In genomic region chr6:105135907-105136432, GRCh38 we compare ENCODE assay signal across 8 cellular contexts. TPM values are rescaled to one million over a fixed set of nuclear protein-coding genes. Genes with fewer than 3 reads are reported as not detected.
DNase-seq lines count a peak whose midpoint lies in the region; ATAC-seq and TF ChIP-seq lines count a peak whose summit lies in the region.

No MANE protein-coding gene starts in this region.

- H3K4me3 ChIP-seq in AG09309 (ENCODE audit: control insufficient read depth, low read depth, low read length) (peak overlapping the region; percentile 74), upper lobe of left lung (peak overlapping the region; percentile 65 to 85 (median 76))

- H3K27me3 Mint-ChIP-seq in HFFc6 (ENCODE audit: insufficient read depth) (peaks cover 2% of the 10 kb centered on the region; the same call in 1 of the 2 replicates), MCF 10A (ENCODE audit: insufficient read depth, unreplicated experiment) (no peaks in the 10 kb centered on the region)

- peak overlapping the region in 3 of 4 donors; percentile 56 to 88 (median 61) for H3K27ac ChIP-seq in upper lobe of left lung

- peaks cover 0 to 10% (median 3%) of the 10 kb centered on the region in 4 donors for H3K4me1 ChIP-seq in upper lobe of left lung

- CTCF ChIA-PET in MCF 10A (lab: Yijun Ruan, JAX), result interaction anchor here (1.5 kb wide), 1 partner anchor 48 kb away, joined by 7 read pairs; no protein-coding TSS in a partner anchor

- H3K27me3 ChIP-seq in upper lobe of left lung, result peaks cover 0 to 10% (median 3%) of the 10 kb centered on the region in 4 donors

- H3K27ac Mint-ChIP-seq in HFFc6 (peak overlapping the region; percentile 52), MCF 10A (ENCODE audit: low read depth, unreplicated experiment) (no peak overlapping the region)

- H3K9me3 ChIP-seq in upper lobe of left lung, result no peaks in the 10 kb centered on the region

- no peaks in the 10 kb centered on the region for H3K36me3 ChIP-seq in upper lobe of left lung

- TF ChIP-seq EP300 in upper lobe of left lung (IDR thresholded peaks at IDR 0.05), result no peak

- H3K4me3 Mint-ChIP-seq in HFFc6, result peak overlapping the region; percentile 81
- H3K4me3 Mint-ChIP-seq in MCF 10A (ENCODE audit: unreplicated experiment), result peak overlapping the region; percentile 68

- ATAC-seq in upper lobe of left lung (ENCODE audit: low FRiP score in 2 of 2) (peak in 1 of 2 donors; percentile 25), GM21528 (IDR thresholded peaks at IDR 0.05; ENCODE audit: low FRiP score, unreplicated experiment) (no peak), GM21576 (IDR thresholded peaks at IDR 0.05; ENCODE audit: unreplicated experiment) (no peak)

- no peak for TF ChIP-seq POLR2A in upper lobe of left lung (IDR thresholded peaks at IDR 0.05)

- 16 to 24% methylated on average over 15 to 24 of the region's 24 CpGs for WGBS in upper lobe of left lung, 2 donors

- H3K9me3 Mint-ChIP-seq in HFFc6 (no peaks in the 10 kb centered on the region), MCF 10A (ENCODE audit: unreplicated experiment) (no peaks in the 10 kb centered on the region)

- POLR2A ChIA-PET in MCF 10A (lab: Yijun Ruan, JAX), result interaction anchor here (0.7 to 1.0 kb wide), 2 partner anchors 10 to 28 kb away, joined by 3 to 4 read pairs; no protein-coding TSS in a partner anchor

- H3K4me1 Mint-ChIP-seq in HFFc6 (ENCODE audit: low read depth) (peaks cover 22% of the 10 kb centered on the region; the same call in 1 of the 2 replicates), MCF 10A (ENCODE audit: insufficient read depth, unreplicated experiment) (no peaks in the 10 kb centered on the region)

- TF ChIP-seq CTCF in AG09309 (IDR thresholded peaks at IDR 0.05; ENCODE audit: control insufficient read depth, insufficient read depth, low read depth, low read length, missing control alignments) (no peak), HFFc6 (IDR thresholded peaks at IDR 0.05) (no peak), MCF 10A (IDR thresholded peaks at IDR 0.05; ENCODE audit: unreplicated experiment) (no peak), upper lobe of left lung (IDR thresholded peaks at IDR 0.05) (no peak)

- BruUV-seq in MCF 10A (replicated peaks; lab: Mats Ljungman, UMichigan), result no TSS peak

- DNase-seq in AG09309 (ENCODE audit: low read depth) (no peak), HFFc6 (no peak), MCF 10A (ENCODE audit: unreplicated experiment) (peak; percentile 12), medulla oblongata (ENCODE audit: extremely low spot score) (peak; percentile 44), upper lobe of left lung (no peak), Kasumi-1 (lab: John Stamatoyannopoulos, UW) (no peak)

- H3K36me3 Mint-ChIP-seq in HFFc6 (ENCODE audit: low read depth) (no peaks in the 10 kb centered on the region), MCF 10A (ENCODE audit: insufficient read depth, unreplicated experiment) (no peaks in the 10 kb centered on the region)

- intact Hi-C loops in MCF 10A (cut with micrococcal nuclease), result loop anchor here (1.0 to 5.0 kb wide), 3 partner anchors 41 to 267 kb away; partner anchors contain the start of gene PREP

RNA-seq across cellular contexts. Expression of gene POPDC3, which starts 43.8 kb away (rescaled TPM):
- total RNA-seq in HFFc6 (2021; fragmentation: NEBNext Ultra II Directional; extraction: Animal tissue kit (Norgen Biotek cat#: 25700)), result 10 to 100 TPM; 15.4 to 24.1 (median 21.2) TPM
- total RNA-seq in MCF 10A (2022), result 7.3 and 7.9 TPM in 2 replicates
- total RNA-seq in upper lobe of left lung, result 1 to 10 TPM in 1 of 6 donors, under 1 TPM in 2, not detected in 3; 0.34 to 6.8 (median 0.57) TPM

Comparison
In these comparisons a context has a peak if more than half of its experiments do, and no peak if none do; other contexts are left out.
1. DNase-seq: peak in MCF 10A (single experiment) and medulla oblongata (single experiment); none in AG09309 (single experiment), HFFc6 (single experiment), upper lobe of left lung (0 of 2) and Kasumi-1 (0 of 2).